ENCODE assay signal across 1 cellular context in genomic region chr14:22766457-22767322, GRCh38.
TF ChIP-seq lines count a peak whose summit lies in the region.

Gene OXA1L, plus strand, starts transcription at chr14:22766688. Its CDS starts 14 bp downstream, at chr14:22766702.

TF ChIP-seq in HEK293, 187 proteins besides CTCF, POLR2A, EP300 and RAD21 (continued from another document and continues in another):
- no peak for TF ChIP-seq ZNF513 (tag by site-specific recombination; IDR thresholded peaks at IDR 0.05)
- peak; percentile 40; the same call in 1 of the 2 replicates for TF ChIP-seq ZNF2 (tag by site-specific recombination; IDR thresholded peaks at IDR 0.05)
- TF ChIP-seq ZNF530 (tag by site-specific recombination; IDR thresholded peaks at IDR 0.05; ENCODE audit: low read depth): no peak
- TF ChIP-seq BCL11A (tag by site-specific recombination; IDR thresholded peaks at IDR 0.05; ENCODE audit: low read depth): no peak
- TF ChIP-seq ZNF184 (tag by site-specific recombination; IDR thresholded peaks at IDR 0.05): no peak
- TF ChIP-seq ZNF16 (tag by site-specific recombination; IDR thresholded peaks at IDR 0.05; ENCODE audit: low read depth): no peak
- 0 out of 2 replicates have a peak, but pooled peaks have one; percentile 13 for TF ChIP-seq ZNF394 (tag by site-specific recombination; IDR thresholded peaks at IDR 0.05; ENCODE audit: borderline replicate concordance)
- TF ChIP-seq ZNF23 (tag by site-specific recombination; IDR thresholded peaks at IDR 0.05; ENCODE audit: borderline replicate concordance): no peak
- TF ChIP-seq YY1 (tag by site-specific recombination; IDR thresholded peaks at IDR 0.05): peak; percentile 86
- TF ChIP-seq ZBTB11 (tag by site-specific recombination; conservative IDR thresholded peaks at IDR 0.05; ENCODE audit: low read depth): peak; percentile 87
- peak; percentile 56 for TF ChIP-seq SP3 (tag by site-specific recombination; IDR thresholded peaks at IDR 0.05)
- TF ChIP-seq ZBTB26 (tag by site-specific recombination; optimal IDR thresholded peaks at IDR 0.05): peak; percentile 32
- 0 out of 2 replicates have a peak, but pooled peaks have one; percentile 11 for TF ChIP-seq ZBTB8A (tag by site-specific recombination; IDR thresholded peaks at IDR 0.05)
- TF ChIP-seq ZNF398 (tag by site-specific recombination; IDR thresholded peaks at IDR 0.05): no peak
- TF ChIP-seq ZEB2 (tag by site-specific recombination; IDR thresholded peaks at IDR 0.05): 0 out of 2 replicates have a peak, but pooled peaks have one; percentile 18
- TF ChIP-seq BCL6B (tag by site-specific recombination; IDR thresholded peaks at IDR 0.05): no peak
- no peak for TF ChIP-seq ELK4 (IDR thresholded peaks at IDR 0.05; ENCODE audit: borderline replicate concordance, low read depth, low read length)
- TF ChIP-seq KLF17 (tag by site-specific recombination; IDR thresholded peaks at IDR 0.05): peak; percentile 32; the same call in 1 of the 2 replicates
- TF ChIP-seq BCL11B (tag by site-specific recombination; IDR thresholded peaks at IDR 0.05; ENCODE audit: low read depth): no peak
- no peak for TF ChIP-seq ZNF140 (tag by site-specific recombination; IDR thresholded peaks at IDR 0.05)
- peak; percentile 33; the same call in 1 of the 2 replicates for TF ChIP-seq ZFP69B (tag by site-specific recombination; IDR thresholded peaks at IDR 0.05)
- peak; percentile 86 for TF ChIP-seq ZNF518A (tag by site-specific recombination; conservative IDR thresholded peaks at IDR 0.05; ENCODE audit: low read depth)
- peak; percentile 83 for TF ChIP-seq ZXDB (tag by site-specific recombination; IDR thresholded peaks at IDR 0.05)
- no peak for TF ChIP-seq ZNF701 (tag by site-specific recombination; IDR thresholded peaks at IDR 0.05)
- peak; percentile 76 for TF ChIP-seq ZNF335 (tag by site-specific recombination; conservative IDR thresholded peaks at IDR 0.05)
- TF ChIP-seq GLI4 (tag by site-specific recombination; IDR thresholded peaks at IDR 0.05): peak; percentile 27; the same call in 1 of the 2 replicates
- TF ChIP-seq ZNF341 (tag by site-specific recombination; IDR thresholded peaks at IDR 0.05; ENCODE audit: low read depth): no peak
- 0 out of 2 replicates have a peak, but pooled peaks have one; percentile 7 for TF ChIP-seq ZBTB21 (tag by site-specific recombination; IDR thresholded peaks at IDR 0.05)
- no peak for TF ChIP-seq ZNF830 (tag by site-specific recombination; IDR thresholded peaks at IDR 0.05; ENCODE audit: low read depth)
- TF ChIP-seq ZSCAN4 (tag by site-specific recombination; IDR thresholded peaks at IDR 0.05): no peak
- TF ChIP-seq ZNF121 (tag by site-specific recombination; IDR thresholded peaks at IDR 0.05): no peak
- TF ChIP-seq ZBTB6 (tag by site-specific recombination; IDR thresholded peaks at IDR 0.05): peak; percentile 78; the same call in 1 of the 2 replicates
- no peak for TF ChIP-seq ZFP37 (tag by site-specific recombination; IDR thresholded peaks at IDR 0.05)
- TF ChIP-seq ZNF629 (tag by site-specific recombination; IDR thresholded peaks at IDR 0.05): peak; percentile 24; the same call in 1 of the 2 replicates
- TF ChIP-seq ZNF560 (tag by site-specific recombination; IDR thresholded peaks at IDR 0.05; ENCODE audit: borderline replicate concordance): no peak
- TF ChIP-seq ZNF76 (tag by site-specific recombination; IDR thresholded peaks at IDR 0.05; ENCODE audit: borderline replicate concordance, low read depth): peak; percentile 54; the same call in 1 of the 2 replicates
- no peak for TF ChIP-seq ZNF292 (tag by site-specific recombination; IDR thresholded peaks at IDR 0.05; ENCODE audit: borderline replicate concordance, low read depth)
- TF ChIP-seq ZBTB20 (tag by site-specific recombination; IDR thresholded peaks at IDR 0.05): peak; percentile 61; the same call in 1 of the 2 replicates
